In the genomic region with DNA sequence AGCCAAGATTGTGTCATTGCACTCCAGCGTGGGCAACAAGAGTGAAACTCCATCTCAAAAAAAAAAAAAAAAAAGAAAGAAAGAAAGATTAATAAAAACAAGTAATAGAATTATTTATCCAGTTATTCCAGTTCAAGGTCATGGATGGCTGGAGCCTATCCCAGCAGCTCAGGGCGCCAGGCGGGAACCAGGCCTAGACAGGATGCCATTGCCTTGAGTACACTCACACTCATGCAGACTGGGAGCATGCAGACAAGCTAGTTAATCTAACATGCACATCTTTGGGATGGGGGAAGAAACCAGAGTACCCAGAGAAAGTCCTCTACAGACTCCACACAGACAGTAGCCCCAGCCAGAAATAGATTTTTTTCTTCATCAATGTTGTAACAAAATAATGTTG, we compare ENCODE assay signal across 17 cellular contexts. TPM values are rescaled to one million over a fixed set of nuclear protein-coding genes. Genes with fewer than 3 reads are reported as not detected.
DNase-seq lines count a peak whose midpoint lies in the region; ATAC-seq and TF ChIP-seq lines count a peak whose summit lies in the region.
"Had no signal": no experiment of that assay in that cellular context is flagged by ENCODE, and none has a peak within 500 bp of the region (broad histone marks: within the 10 kb centered on the region; RNA-seq: fewer than 3 reads in every experiment).

No MANE protein-coding gene starts in this region.

- no peak overlapping the region for H3K4me3 ChIP-seq in coronary artery
- H3K4me3 ChIP-seq in lower lobe of right lung: no peak overlapping the region
- H3K4me3 ChIP-seq in uterus: no peak overlapping the region
- H3K4me3 ChIP-seq: hepatocyte had no signal

- H3K4me1 Mint-ChIP-seq in stimulated activated memory B cell treated with anti-CD40 and anti-IgM and Interleukin-4, amounts not matched to agents 10 μg/mL and 1 μg/mL and 100 μg/mL, for 72 hours: peaks cover 15% of the 10 kb centered on the region

- ATAC-seq in lower lobe of right lung (no peak), GM21825 (IDR thresholded peaks at IDR 0.05; ENCODE audit: unreplicated experiment) (no peak)
- ATAC-seq in stimulated activated memory B cell treated with anti-CD40 and anti-IgM and Interleukin-4, amounts not matched to agents 10 μg/mL and 1 μg/mL and 100 μg/mL, for 72 hours: no peak
- ATAC-seq: Panc1 had no signal

- DNase-seq in NCI-H82 (lab: John Stamatoyannopoulos, UW) (peak; percentile 16), NCI-H82 treated with DMSO at 0.1 percent for 48 hours (lab: John Stamatoyannopoulos, UW; ENCODE audit: unreplicated experiment) (no peak), coronary artery (ENCODE audit: low spot score) (no peak), lower lobe of right lung (no peak), uterus (no peak)
- DNase-seq in effector CD8-positive, alpha-beta T cell (lab: John Stamatoyannopoulos, UW): no peak
- DNase-seq: activated naive CD4-positive, alpha-beta T cell treated with anti-CD3 and anti-CD28 coated beads, Interleukin-2, amount 50 U/mL, for 16 hours; dermis blood vessel endothelial cell; DND-41; NCI-H2171; stimulated activated CD4-positive, alpha-beta T cell treated with anti-CD3 and anti-CD28 coated beads, Interleukin-4, amount 100 ng/mL, for 4 hours; T-helper 9 cell had no signal

- no peaks in the 10 kb centered on the region for H3K36me3 Mint-ChIP-seq in stimulated activated memory B cell treated with anti-CD40 and anti-IgM and Interleukin-4, amounts not matched to agents 10 μg/mL and 1 μg/mL and 100 μg/mL, for 72 hours

- H3K27ac ChIP-seq in coronary artery: peak overlapping the region; percentile 95 to 97
- H3K27ac ChIP-seq in lower lobe of right lung: peak overlapping the region; percentile 74
- peak overlapping the region; percentile 83 to 90 for H3K27ac ChIP-seq in uterus
- H3K27ac ChIP-seq: hepatocyte had no signal

- H3K36me3 ChIP-seq in lower lobe of right lung: no peaks in the 10 kb centered on the region
- no peaks in the 10 kb centered on the region for H3K36me3 ChIP-seq in uterus

- H3K27me3 ChIP-seq in lower lobe of right lung (ENCODE audit: low read depth) (no peaks in the 10 kb centered on the region), uterus (no peaks in the 10 kb centered on the region)
- H3K27me3 ChIP-seq: hepatocyte had no signal

- H3K27ac Mint-ChIP-seq in stimulated activated memory B cell treated with anti-CD40 and anti-IgM and Interleukin-4, amounts not matched to agents 10 μg/mL and 1 μg/mL and 100 μg/mL, for 72 hours: no peak overlapping the region

- H3K9me3 Mint-ChIP-seq in stimulated activated memory B cell treated with anti-CD40 and anti-IgM and Interleukin-4, amounts not matched to agents 10 μg/mL and 1 μg/mL and 100 μg/mL, for 72 hours: no peaks in the 10 kb centered on the region

- H3K9me3 ChIP-seq in lower lobe of right lung (no peaks in the 10 kb centered on the region), uterus (no peaks in the 10 kb centered on the region)

- H3K4me3 Mint-ChIP-seq in stimulated activated memory B cell treated with anti-CD40 and anti-IgM and Interleukin-4, amounts not matched to agents 10 μg/mL and 1 μg/mL and 100 μg/mL, for 72 hours: no peak overlapping the region

- H3K4me1 ChIP-seq in lower lobe of right lung (peaks cover 40% of the 10 kb centered on the region), uterus (peaks cover 4 to 7% of the 10 kb centered on the region in 2 donors)

- TF ChIP-seq POLR2A in uterus (IDR thresholded peaks at IDR 0.05): no peak

- TF ChIP-seq CTCF in coronary artery (IDR thresholded peaks at IDR 0.05): no peak
- no peak for TF ChIP-seq CTCF in lower lobe of right lung (IDR thresholded peaks at IDR 0.05)
- TF ChIP-seq CTCF in uterus (IDR thresholded peaks at IDR 0.05): no peak

- intact Hi-C loops in lower lobe of right lung (cut with DNase I) (no loop called here), uterus (cut with DNase I; ENCODE audit: low total_unique reads) (no loop called here)

- no peaks in the 10 kb centered on the region for H3K27me3 Mint-ChIP-seq in stimulated activated memory B cell treated with anti-CD40 and anti-IgM and Interleukin-4, amounts not matched to agents 10 μg/mL and 1 μg/mL and 100 μg/mL, for 72 hours

RNA-seq across cellular contexts. Expression of gene PDP2, which starts 17.9 kb away (rescaled TPM):
- total RNA-seq in lower lobe of right lung (16.9 TPM), uterus (10 to 100 TPM in 2 of 4 donors, 1 to 10 TPM in 1, under 1 TPM in 1; 0.77 to 20.5 (median 6.3) TPM)

RNA-seq across cellular contexts. Expression of gene CDH16, which starts 20.5 kb away (rescaled TPM):
- total RNA-seq in lower lobe of right lung (not detected), uterus (10 to 100 TPM in 1 of 4 donors, not detected in 3; 12.6 TPM)
- total RNA-seq: mesenteric fat pad had no signal

RNA-seq across cellular contexts. Expression of gene RRAD, which starts 27.1 kb away (rescaled TPM):
- total RNA-seq in lower lobe of right lung (11.8 TPM), uterus (10 to 100 TPM in 3 of 4 donors, 1 to 10 TPM in 1; 7.5 to 32.8 (median 18.8) TPM)

RNA-seq across cellular contexts. Expression of gene CIAO2B, which starts 36.0 kb away (rescaled TPM):
- total RNA-seq in lower lobe of right lung (76.8 TPM), uterus (10 to 100 TPM; 15.9 to 76.8 (median 74.2) TPM)

RNA-seq across cellular contexts. Expression of gene CES2, which starts 37.1 kb away (rescaled TPM):
- 35.1 TPM for total RNA-seq in lower lobe of right lung
- 10 to 100 TPM; 15.0 to 51.0 (median 26.0) TPM for total RNA-seq in uterus
